ENCODE assay signal across 1 cellular context in the genomic region with DNA sequence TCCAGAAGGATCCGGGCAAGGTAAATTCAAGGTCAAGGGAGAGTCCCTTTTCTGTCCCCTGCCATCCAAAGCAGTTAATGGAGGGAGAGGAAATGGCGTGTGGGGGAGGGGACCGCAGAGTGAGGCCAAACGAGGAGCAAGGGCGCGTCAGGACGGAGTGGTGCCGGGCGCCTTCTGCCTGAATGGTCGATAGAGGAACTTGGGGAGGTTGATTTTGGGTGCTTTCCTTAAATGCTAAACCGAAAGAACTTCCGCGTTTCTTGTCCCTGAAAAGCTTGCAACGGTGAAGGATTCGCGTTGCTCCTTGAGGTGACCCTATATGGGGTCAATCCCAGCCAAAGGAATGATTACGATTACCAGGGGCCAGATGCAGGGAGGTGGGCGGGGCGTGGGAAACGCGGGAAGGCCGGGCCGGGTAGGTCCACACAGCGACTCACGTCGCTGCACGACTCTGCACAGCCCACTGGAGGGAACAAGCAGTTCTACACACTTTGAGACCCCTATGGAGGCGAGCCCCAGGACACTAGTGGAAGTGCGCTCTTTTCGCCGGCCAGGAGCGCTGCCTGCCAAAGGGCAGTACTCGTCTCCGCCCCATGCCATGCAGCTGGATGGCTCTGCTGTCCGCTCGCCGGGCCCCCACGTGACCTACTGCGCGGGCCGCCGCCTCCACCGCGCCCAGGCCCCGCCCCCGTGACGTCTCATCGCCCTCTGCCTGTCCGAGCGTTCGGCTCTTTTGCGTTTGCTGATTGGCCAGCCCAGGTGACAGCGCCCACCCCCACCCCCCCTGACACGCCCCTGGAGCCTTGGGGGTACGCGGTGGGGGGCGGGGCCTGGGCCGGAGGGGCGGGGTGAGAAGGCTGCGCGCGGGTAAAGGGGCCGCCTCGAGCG.
TF ChIP-seq lines count a peak whose summit lies in the region.

No MANE protein-coding gene starts in this region.

TF ChIP-seq in HEK293, 187 proteins besides CTCF, POLR2A, EP300 and RAD21 (continued from another document and continues in another):
- TF ChIP-seq, protein P1, sequence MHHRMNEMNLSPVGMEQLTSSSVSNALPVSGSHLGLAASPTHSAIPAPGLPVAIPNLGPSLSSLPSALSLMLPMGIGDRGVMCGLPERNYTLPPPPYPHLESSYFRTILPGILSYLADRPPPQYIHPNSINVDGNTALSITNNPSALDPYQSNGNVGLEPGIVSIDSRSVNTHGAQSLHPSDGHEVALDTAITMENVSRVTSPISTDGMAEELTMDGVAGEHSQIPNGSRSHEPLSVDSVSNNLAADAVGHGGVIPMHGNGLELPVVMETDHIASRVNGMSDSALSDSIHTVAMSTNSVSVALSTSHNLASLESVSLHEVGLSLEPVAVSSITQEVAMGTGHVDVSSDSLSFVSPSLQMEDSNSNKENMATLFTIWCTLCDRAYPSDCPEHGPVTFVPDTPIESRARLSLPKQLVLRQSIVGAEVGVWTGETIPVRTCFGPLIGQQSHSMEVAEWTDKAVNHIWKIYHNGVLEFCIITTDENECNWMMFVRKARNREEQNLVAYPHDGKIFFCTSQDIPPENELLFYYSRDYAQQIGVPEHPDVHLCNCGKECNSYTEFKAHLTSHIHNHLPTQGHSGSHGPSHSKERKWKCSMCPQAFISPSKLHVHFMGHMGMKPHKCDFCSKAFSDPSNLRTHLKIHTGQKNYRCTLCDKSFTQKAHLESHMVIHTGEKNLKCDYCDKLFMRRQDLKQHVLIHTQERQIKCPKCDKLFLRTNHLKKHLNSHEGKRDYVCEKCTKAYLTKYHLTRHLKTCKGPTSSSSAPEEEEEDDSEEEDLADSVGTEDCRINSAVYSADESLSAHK (tag by site-specific recombination; IDR thresholded peaks at IDR 0.05), result no peak
- TF ChIP-seq ZNF24 (tag by site-specific recombination; IDR thresholded peaks at IDR 0.05) (no peak), ZEB2 (tag by site-specific recombination; IDR thresholded peaks at IDR 0.05) (peak; percentile 47; the same call in 1 of the 2 replicates), ZNF843 (tag by site-specific recombination; IDR thresholded peaks at IDR 0.05) (no peak), ZNF600 (tag by site-specific recombination; IDR thresholded peaks at IDR 0.05) (no peak), ZNF248 (tag by site-specific recombination; IDR thresholded peaks at IDR 0.05) (no peak), HOXA7 (CRISPR knock-in tag; IDR thresholded peaks at IDR 0.05; ENCODE audit: borderline replicate concordance) (no peak), ZNF514 (tag by site-specific recombination; IDR thresholded peaks at IDR 0.05) (no peak), ZNF610 (tag by site-specific recombination; IDR thresholded peaks at IDR 0.05; ENCODE audit: borderline replicate concordance) (0 out of 2 replicates have a peak, but pooled peaks have one; percentile 40), ZNF501 (tag by site-specific recombination; IDR thresholded peaks at IDR 0.05) (no peak; the same call in 1 of the 2 replicates), MZF1 (tag by site-specific recombination; IDR thresholded peaks at IDR 0.05; ENCODE audit: borderline replicate concordance) (no peak), ZNF266 (tag by site-specific recombination; IDR thresholded peaks at IDR 0.05; ENCODE audit: low read depth) (no peak), ZNF707 (tag by site-specific recombination; IDR thresholded peaks at IDR 0.05) (no peak), ZNF302 (tag by site-specific recombination; IDR thresholded peaks at IDR 0.05; ENCODE audit: low read depth) (no peak), KLF7 (tag by site-specific recombination; IDR thresholded peaks at IDR 0.05; ENCODE audit: borderline replicate concordance) (no peak), ZNF138 (tag by site-specific recombination; IDR thresholded peaks at IDR 0.05; ENCODE audit: borderline replicate concordance) (no peak), ZNF121 (tag by site-specific recombination; IDR thresholded peaks at IDR 0.05) (no peak), ZNF169 (tag by site-specific recombination; IDR thresholded peaks at IDR 0.05) (no peak), BCL11B (tag by site-specific recombination; IDR thresholded peaks at IDR 0.05; ENCODE audit: low read depth) (no peak), TCF7L2 (IDR thresholded peaks at IDR 0.05; ENCODE audit: borderline replicate concordance, low read depth, low read length) (no peak), ZNF175 (tag by site-specific recombination; IDR thresholded peaks at IDR 0.05) (no peak), ZNF10 (tag by site-specific recombination; IDR thresholded peaks at IDR 0.05) (no peak), ZNF37A (tag by site-specific recombination; IDR thresholded peaks at IDR 0.05) (no peak), ZNF558 (tag by site-specific recombination; IDR thresholded peaks at IDR 0.05) (no peak)
- TF ChIP-seq, protein P2, sequence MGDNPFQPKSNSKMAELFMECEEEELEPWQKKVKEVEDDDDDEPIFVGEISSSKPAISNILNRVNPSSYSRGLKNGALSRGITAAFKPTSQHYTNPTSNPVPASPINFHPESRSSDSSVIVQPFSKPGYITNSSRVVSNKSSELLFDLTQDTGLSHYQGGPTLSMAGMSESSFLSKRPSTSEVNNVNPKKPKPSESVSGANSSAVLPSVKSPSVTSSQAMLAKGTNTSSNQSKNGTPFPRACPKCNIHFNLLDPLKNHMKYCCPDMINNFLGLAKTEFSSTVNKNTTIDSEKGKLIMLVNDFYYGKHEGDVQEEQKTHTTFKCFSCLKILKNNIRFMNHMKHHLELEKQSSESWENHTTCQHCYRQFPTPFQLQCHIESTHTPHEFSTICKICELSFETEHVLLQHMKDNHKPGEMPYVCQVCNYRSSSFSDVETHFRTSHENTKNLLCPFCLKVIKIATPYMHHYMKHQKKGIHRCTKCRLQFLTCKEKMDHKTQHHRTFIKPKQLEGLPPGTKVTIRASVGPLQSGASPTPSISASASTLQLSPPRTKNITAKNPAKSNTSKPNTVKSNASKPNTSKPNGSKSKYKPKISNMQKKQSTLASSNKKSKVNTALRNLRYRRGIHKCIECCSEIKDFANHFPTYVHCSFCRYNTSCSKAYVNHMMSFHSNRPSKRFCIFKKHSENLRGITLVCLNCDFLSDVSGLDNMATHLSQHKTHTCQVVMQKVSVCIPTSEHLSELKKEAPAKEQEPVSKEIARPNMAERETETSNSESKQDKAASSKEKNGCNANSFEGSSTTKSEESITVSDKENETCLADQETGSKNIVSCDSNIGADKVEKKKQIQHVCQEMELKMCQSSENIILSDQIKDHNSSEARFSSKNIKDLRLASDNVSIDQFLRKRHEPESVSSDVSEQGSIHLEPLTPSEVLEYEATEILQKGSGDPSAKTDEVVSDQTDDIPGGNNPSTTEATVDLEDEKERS (tag by site-specific recombination; IDR thresholded peaks at IDR 0.05), result no peak
- TF ChIP-seq, protein P3, sequence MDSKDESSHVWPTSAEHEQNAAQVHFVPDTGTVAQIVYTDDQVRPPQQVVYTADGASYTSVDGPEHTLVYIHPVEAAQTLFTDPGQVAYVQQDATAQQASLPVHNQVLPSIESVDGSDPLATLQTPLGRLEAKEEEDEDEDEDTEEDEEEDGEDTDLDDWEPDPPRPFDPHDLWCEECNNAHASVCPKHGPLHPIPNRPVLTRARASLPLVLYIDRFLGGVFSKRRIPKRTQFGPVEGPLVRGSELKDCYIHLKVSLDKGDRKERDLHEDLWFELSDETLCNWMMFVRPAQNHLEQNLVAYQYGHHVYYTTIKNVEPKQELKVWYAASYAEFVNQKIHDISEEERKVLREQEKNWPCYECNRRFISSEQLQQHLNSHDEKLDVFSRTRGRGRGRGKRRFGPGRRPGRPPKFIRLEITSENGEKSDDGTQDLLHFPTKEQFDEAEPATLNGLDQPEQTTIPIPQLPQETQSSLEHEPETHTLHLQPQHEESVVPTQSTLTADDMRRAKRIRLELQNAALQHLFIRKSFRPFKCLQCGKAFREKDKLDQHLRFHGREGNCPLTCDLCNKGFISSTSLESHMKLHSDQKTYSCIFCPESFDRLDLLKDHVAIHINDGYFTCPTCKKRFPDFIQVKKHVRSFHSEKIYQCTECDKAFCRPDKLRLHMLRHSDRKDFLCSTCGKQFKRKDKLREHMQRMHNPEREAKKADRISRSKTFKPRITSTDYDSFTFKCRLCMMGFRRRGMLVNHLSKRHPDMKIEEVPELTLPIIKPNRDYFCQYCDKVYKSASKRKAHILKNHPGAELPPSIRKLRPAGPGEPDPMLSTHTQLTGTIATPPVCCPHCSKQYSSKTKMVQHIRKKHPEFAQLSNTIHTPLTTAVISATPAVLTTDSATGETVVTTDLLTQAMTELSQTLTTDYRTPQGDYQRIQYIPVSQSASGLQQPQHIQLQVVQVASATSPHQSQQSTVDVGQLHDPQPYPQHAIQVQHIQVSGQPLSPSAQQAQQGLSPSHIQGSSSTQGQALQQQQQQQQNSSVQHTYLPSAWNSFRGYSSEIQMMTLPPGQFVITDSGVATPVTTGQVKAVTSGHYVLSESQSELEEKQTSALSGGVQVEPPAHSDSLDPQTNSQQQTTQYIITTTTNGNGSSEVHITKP (tag by site-specific recombination; IDR thresholded peaks at IDR 0.05), result peak; percentile 95
- TF ChIP-seq, protein P4, sequence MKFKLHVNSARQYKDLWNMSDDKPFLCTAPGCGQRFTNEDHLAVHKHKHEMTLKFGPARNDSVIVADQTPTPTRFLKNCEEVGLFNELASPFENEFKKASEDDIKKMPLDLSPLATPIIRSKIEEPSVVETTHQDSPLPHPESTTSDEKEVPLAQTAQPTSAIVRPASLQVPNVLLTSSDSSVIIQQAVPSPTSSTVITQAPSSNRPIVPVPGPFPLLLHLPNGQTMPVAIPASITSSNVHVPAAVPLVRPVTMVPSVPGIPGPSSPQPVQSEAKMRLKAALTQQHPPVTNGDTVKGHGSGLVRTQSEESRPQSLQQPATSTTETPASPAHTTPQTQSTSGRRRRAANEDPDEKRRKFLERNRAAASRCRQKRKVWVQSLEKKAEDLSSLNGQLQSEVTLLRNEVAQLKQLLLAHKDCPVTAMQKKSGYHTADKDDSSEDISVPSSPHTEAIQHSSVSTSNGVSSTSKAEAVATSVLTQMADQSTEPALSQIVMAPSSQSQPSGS (tag by site-specific recombination; IDR thresholded peaks at IDR 0.05; ENCODE audit: low read depth), result no peak
- TF ChIP-seq, protein P5, sequence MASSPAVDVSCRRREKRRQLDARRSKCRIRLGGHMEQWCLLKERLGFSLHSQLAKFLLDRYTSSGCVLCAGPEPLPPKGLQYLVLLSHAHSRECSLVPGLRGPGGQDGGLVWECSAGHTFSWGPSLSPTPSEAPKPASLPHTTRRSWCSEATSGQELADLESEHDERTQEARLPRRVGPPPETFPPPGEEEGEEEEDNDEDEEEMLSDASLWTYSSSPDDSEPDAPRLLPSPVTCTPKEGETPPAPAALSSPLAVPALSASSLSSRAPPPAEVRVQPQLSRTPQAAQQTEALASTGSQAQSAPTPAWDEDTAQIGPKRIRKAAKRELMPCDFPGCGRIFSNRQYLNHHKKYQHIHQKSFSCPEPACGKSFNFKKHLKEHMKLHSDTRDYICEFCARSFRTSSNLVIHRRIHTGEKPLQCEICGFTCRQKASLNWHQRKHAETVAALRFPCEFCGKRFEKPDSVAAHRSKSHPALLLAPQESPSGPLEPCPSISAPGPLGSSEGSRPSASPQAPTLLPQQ (tag by site-specific recombination; IDR thresholded peaks at IDR 0.05), result 0 out of 2 replicates have a peak, but pooled peaks have one; percentile 37
- TF ChIP-seq, protein P6, sequence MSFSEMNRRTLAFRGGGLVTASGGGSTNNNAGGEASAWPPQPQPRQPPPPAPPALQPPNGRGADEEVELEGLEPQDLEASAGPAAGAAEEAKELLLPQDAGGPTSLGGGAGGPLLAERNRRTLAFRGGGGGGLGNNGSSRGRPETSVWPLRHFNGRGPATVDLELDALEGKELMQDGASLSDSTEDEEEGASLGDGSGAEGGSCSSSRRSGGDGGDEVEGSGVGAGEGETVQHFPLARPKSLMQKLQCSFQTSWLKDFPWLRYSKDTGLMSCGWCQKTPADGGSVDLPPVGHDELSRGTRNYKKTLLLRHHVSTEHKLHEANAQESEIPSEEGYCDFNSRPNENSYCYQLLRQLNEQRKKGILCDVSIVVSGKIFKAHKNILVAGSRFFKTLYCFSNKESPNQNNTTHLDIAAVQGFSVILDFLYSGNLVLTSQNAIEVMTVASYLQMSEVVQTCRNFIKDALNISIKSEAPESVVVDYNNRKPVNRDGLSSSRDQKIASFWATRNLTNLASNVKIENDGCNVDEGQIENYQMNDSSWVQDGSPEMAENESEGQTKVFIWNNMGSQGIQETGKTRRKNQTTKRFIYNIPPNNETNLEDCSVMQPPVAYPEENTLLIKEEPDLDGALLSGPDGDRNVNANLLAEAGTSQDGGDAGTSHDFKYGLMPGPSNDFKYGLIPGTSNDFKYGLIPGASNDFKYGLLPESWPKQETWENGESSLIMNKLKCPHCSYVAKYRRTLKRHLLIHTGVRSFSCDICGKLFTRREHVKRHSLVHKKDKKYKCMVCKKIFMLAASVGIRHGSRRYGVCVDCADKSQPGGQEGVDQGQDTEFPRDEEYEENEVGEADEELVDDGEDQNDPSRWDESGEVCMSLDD (tag by site-specific recombination; IDR thresholded peaks at IDR 0.05), result no peak
- TF ChIP-seq, protein P7, sequence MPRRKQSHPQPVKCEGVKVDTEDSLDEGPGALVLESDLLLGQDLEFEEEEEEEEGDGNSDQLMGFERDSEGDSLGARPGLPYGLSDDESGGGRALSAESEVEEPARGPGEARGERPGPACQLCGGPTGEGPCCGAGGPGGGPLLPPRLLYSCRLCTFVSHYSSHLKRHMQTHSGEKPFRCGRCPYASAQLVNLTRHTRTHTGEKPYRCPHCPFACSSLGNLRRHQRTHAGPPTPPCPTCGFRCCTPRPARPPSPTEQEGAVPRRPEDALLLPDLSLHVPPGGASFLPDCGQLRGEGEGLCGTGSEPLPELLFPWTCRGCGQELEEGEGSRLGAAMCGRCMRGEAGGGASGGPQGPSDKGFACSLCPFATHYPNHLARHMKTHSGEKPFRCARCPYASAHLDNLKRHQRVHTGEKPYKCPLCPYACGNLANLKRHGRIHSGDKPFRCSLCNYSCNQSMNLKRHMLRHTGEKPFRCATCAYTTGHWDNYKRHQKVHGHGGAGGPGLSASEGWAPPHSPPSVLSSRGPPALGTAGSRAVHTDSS (tag by site-specific recombination; IDR thresholded peaks at IDR 0.05), result no peak
- TF ChIP-seq, protein P8, sequence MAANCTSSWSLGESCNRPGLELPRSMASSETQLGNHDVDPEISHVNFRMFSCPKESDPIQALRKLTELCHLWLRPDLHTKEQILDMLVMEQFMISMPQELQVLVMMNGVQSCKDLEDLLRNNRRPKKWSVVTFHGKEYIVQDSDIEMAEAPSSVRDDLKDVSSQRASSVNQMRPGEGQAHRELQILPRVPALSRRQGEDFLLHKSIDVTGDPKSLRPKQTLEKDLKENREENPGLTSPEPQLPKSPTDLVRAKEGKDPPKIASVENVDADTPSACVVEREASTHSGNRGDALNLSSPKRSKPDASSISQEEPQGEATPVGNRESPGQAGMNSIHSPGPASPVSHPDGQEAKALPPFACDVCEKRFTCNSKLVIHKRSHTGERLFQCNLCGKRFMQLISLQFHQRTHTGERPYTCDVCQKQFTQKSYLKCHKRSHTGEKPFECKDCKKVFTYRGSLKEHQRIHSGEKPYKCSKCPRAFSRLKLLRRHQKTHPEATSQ (tag by site-specific recombination; IDR thresholded peaks at IDR 0.05), result no peak
- TF ChIP-seq, protein P9, sequence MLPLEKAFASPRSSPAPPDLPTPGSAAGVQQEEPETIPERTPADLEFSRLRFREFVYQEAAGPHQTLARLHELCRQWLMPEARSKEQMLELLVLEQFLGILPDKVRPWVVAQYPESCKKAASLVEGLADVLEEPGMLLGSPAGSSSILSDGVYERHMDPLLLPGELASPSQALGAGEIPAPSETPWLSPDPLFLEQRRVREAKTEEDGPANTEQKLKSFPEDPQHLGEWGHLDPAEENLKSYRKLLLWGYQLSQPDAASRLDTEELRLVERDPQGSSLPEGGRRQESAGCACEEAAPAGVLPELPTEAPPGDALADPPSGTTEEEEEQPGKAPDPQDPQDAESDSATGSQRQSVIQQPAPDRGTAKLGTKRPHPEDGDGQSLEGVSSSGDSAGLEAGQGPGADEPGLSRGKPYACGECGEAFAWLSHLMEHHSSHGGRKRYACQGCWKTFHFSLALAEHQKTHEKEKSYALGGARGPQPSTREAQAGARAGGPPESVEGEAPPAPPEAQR (tag by site-specific recombination; IDR thresholded peaks at IDR 0.05), result no peak
